Comparison of ENCODE assay signal across 29 cellular contexts in genomic region chr3:103210583-103210982, GRCh38.
"Had no signal": no experiment of that assay in that cellular context is flagged by ENCODE, and none has a peak within 500 bp of the region (broad histone marks: within the 10 kb centered on the region; RNA-seq: fewer than 3 reads in every experiment).

No MANE protein-coding gene starts in this region.

- H3K4me3 ChIP-seq: ascending aorta, MG63, Peyer's patch had no signal

- H3K9me3 ChIP-seq: ascending aorta, MG63, Peyer's patch had no signal

- H3K27me3 Mint-ChIP-seq: activated CD4-positive, alpha-beta memory T cell treated with anti-CD3 and anti-CD28 coated beads for 36 hours; activated CD4-positive, alpha-beta T cell treated with anti-CD3 and anti-CD28 coated beads, Interleukin-2, amount 10 ng/mL, durations not matched to agents 7 days and 5 days; activated naive CD8-positive, alpha-beta T cell treated with anti-CD3 and anti-CD28 coated beads, Interleukin-2, amount 50 U/mL, for 24 hours; brain; central memory CD8-positive, alpha-beta T cell; T-cell had no signal

- H3K4me3 Mint-ChIP-seq: activated CD4-positive, alpha-beta memory T cell treated with anti-CD3 and anti-CD28 coated beads for 36 hours; activated CD4-positive, alpha-beta T cell treated with anti-CD3 and anti-CD28 coated beads, Interleukin-2, amount 10 ng/mL, durations not matched to agents 7 days and 5 days; activated naive CD8-positive, alpha-beta T cell treated with anti-CD3 and anti-CD28 coated beads, Interleukin-2, amount 50 U/mL, for 24 hours; activated T-cell treated with anti-CD3 and anti-CD28 coated beads, Interleukin-2, amount 50 U/mL, for 4 hours; brain; central memory CD8-positive, alpha-beta T cell; T-cell had no signal

- H3K36me3 ChIP-seq: ascending aorta, MG63, Peyer's patch had no signal

- H3K9me3 Mint-ChIP-seq: activated CD4-positive, alpha-beta memory T cell treated with anti-CD3 and anti-CD28 coated beads for 36 hours; activated naive CD8-positive, alpha-beta T cell treated with anti-CD3 and anti-CD28 coated beads, Interleukin-2, amount 50 U/mL, for 24 hours; brain had no signal

- H3K27ac Mint-ChIP-seq: activated CD4-positive, alpha-beta memory T cell treated with anti-CD3 and anti-CD28 coated beads for 36 hours; activated CD4-positive, alpha-beta T cell treated with anti-CD3 and anti-CD28 coated beads, Interleukin-2, amount 10 ng/mL, durations not matched to agents 7 days and 5 days; activated naive CD8-positive, alpha-beta T cell treated with anti-CD3 and anti-CD28 coated beads, Interleukin-2, amount 50 U/mL, for 24 hours; brain; T-cell had no signal

- H3K36me3 Mint-ChIP-seq: activated CD4-positive, alpha-beta memory T cell treated with anti-CD3 and anti-CD28 coated beads for 36 hours; activated naive CD4-positive, alpha-beta T cell treated with anti-CD3 and anti-CD28 coated beads, Interleukin-2, amount 50 U/mL, for 72 hours; brain; T-cell had no signal

- DNase-seq: activated CD4-positive, alpha-beta memory T cell treated with anti-CD3 and anti-CD28 coated beads for 36 hours; activated CD4-positive, alpha-beta T cell treated with anti-CD3 and anti-CD28 coated beads, Interleukin-2, amount 10 ng/mL, durations not matched to agents 7 days and 5 days; activated CD4-positive, CD25-positive, alpha-beta regulatory T cell; activated CD8-positive, alpha-beta memory T cell treated with anti-CD3 and anti-CD28 coated beads for 24 hours; activated effector memory CD4-positive, alpha-beta T cell treated with anti-CD3 and anti-CD28 coated beads, Interleukin-2, amount 50 U/mL, for 16 hours; activated naive CD4-positive, alpha-beta T cell treated with Interleukin-2 at 50 U/mL for 16 hours; activated naive CD8-positive, alpha-beta T cell treated with anti-CD3 and anti-CD28 coated beads, Interleukin-2, amount 50 U/mL, for 24 hours; activated T-cell treated with anti-CD3 and anti-CD28 coated beads, Interleukin-2, amount 50 U/mL, for 4 hours; amniotic stem cell; MG63; MV-4-11; NCI-H1092 treated with DMSO at 0.1 percent for 48 hours; NCI-H1417 treated with DMSO at 0.1 percent for 48 hours; NCI-H1694; NCI-H2029 treated with DMSO at 0.1 percent for 48 hours; NCI-H345; NCI-H510A; NCI-H526 treated with DMSO at 0.1 percent for 48 hours; NK-92 treated with Interleukin-12 subunit alpha and Interleukin-12 subunit beta, amount 100 ng/mL, for 24 hours; Peyer's patch; SHP77; T-cell; T-helper 2 cell; T1000 had no signal

- ATAC-seq: activated naive CD4-positive, alpha-beta T cell treated with anti-CD3 and anti-CD28 coated beads, Interleukin-2, amount 50 U/mL, for 72 hours; activated naive CD8-positive, alpha-beta T cell treated with anti-CD3 and anti-CD28 coated beads, Interleukin-2, amount 50 U/mL, for 24 hours; activated T-cell treated with anti-CD3 and anti-CD28 coated beads, Interleukin-2, amount 50 U/mL, for 4 hours; T-cell had no signal

- H3K27ac ChIP-seq: ascending aorta, Peyer's patch, VCaP had no signal

- H3K4me1 Mint-ChIP-seq: activated CD4-positive, alpha-beta T cell treated with anti-CD3 and anti-CD28 coated beads, Interleukin-2, amount 10 ng/mL, durations not matched to agents 7 days and 5 days; activated naive CD8-positive, alpha-beta T cell treated with anti-CD3 and anti-CD28 coated beads, Interleukin-2, amount 50 U/mL, for 24 hours; central memory CD8-positive, alpha-beta T cell; T-cell had no signal

- H3K4me1 ChIP-seq: ascending aorta, Peyer's patch had no signal

- H3K27me3 ChIP-seq: ascending aorta, MG63, Peyer's patch had no signal
